In genomic region chr1:50702395-50702794, GRCh38 we compare ENCODE assay signal across 25 cellular contexts.
DNase-seq lines count a peak whose midpoint lies in the region; ATAC-seq, FAIRE-seq and TF ChIP-seq lines count a peak whose summit lies in the region.
"Had no signal": no experiment of that assay in that cellular context is flagged by ENCODE, and none has a peak within 500 bp of the region (broad histone marks: within the 10 kb centered on the region; RNA-seq: fewer than 3 reads in every experiment).

No MANE protein-coding gene starts in this region.

- no peak for ATAC-seq in natural killer cell treated with Interleukin-12 subunit alpha and Interleukin-12 subunit beta and Interleukin-15 and Interleukin-18, amount 100 ng/mL, for 72 hours
- ATAC-seq: body of pancreas; gastrocnemius medialis; stimulated activated memory B cell treated with anti-CD40 and anti-IgM and Interleukin-4, amounts not matched to agents 10 μg/mL and 1 μg/mL and 100 μg/mL, for 72 hours had no signal

- H3K36me3 ChIP-seq in HUES48 (ENCODE audit: control insufficient read depth, insufficient read depth, low read length) (no peaks in the 10 kb centered on the region), bronchial epithelial cell (ENCODE audit: control insufficient read depth, insufficient read depth, low read length) (no peaks in the 10 kb centered on the region), neural progenitor cell (no peaks in the 10 kb centered on the region)
- H3K36me3 ChIP-seq: gastrocnemius medialis, ovary, upper lobe of left lung had no signal

- H3K27me3 Mint-ChIP-seq in neural progenitor cell (ENCODE audit: insufficient read depth, low read depth) = no peaks in the 10 kb centered on the region
- no peaks in the 10 kb centered on the region for H3K27me3 Mint-ChIP-seq in natural killer cell treated with Interleukin-12 subunit alpha and Interleukin-12 subunit beta and Interleukin-15 and Interleukin-18, amount 100 ng/mL, for 72 hours
- H3K27me3 Mint-ChIP-seq: activated CD4-positive, alpha-beta memory T cell treated with anti-CD3 and anti-CD28 coated beads for 36 hours; CD4-positive, alpha-beta T cell; memory B cell; stimulated activated memory B cell treated with anti-CD40 and anti-IgM and Interleukin-4, amounts not matched to agents 10 μg/mL and 1 μg/mL and 100 μg/mL, for 72 hours had no signal

- TF ChIP-seq CTCF in bronchial epithelial cell (IDR thresholded peaks at IDR 0.05; ENCODE audit: insufficient read depth, low read length, severe bottlenecking) (no peak), neural progenitor cell (IDR thresholded peaks at IDR 0.05) (no peak)

- no peaks in the 10 kb centered on the region for H3K9me3 ChIP-seq in HUES48 (ENCODE audit: control insufficient read depth, insufficient read depth, low read length)
- H3K9me3 ChIP-seq in neural progenitor cell (ENCODE audit: low read depth) = no peaks in the 10 kb centered on the region
- H3K9me3 ChIP-seq: body of pancreas, gastrocnemius medialis, ovary, upper lobe of left lung had no signal

- H3K27me3 ChIP-seq in HUES48 (ENCODE audit: control insufficient read depth, insufficient read depth, low read length) = no peaks in the 10 kb centered on the region
- H3K27me3 ChIP-seq in bronchial epithelial cell (ENCODE audit: control insufficient read depth, insufficient read depth, low read length) = no peaks in the 10 kb centered on the region
- no peaks in the 10 kb centered on the region for H3K27me3 ChIP-seq in neural progenitor cell
- H3K27me3 ChIP-seq: body of pancreas, gastrocnemius medialis, ovary, upper lobe of left lung had no signal

- H3K4me3 ChIP-seq in HUES48 (ENCODE audit: low read depth, low read length) (no peak overlapping the region), bronchial epithelial cell (ENCODE audit: low read depth, low read length) (no peak overlapping the region), neural progenitor cell (no peak overlapping the region)
- H3K4me3 ChIP-seq: body of pancreas, gastrocnemius medialis, ovary, upper lobe of left lung had no signal

- no peaks in the 10 kb centered on the region for H3K9me3 Mint-ChIP-seq in neural progenitor cell
- H3K9me3 Mint-ChIP-seq in natural killer cell treated with Interleukin-12 subunit alpha and Interleukin-12 subunit beta and Interleukin-15 and Interleukin-18, amount 100 ng/mL, for 72 hours = no peaks in the 10 kb centered on the region
- H3K9me3 Mint-ChIP-seq: activated CD4-positive, alpha-beta memory T cell treated with anti-CD3 and anti-CD28 coated beads for 36 hours; activated naive CD4-positive, alpha-beta T cell treated with anti-CD3 and anti-CD28 coated beads for 36 hours; CD4-positive, alpha-beta T cell; immature natural killer cell; memory B cell; nephron progenitor cell; stimulated activated memory B cell treated with anti-CD40 and anti-IgM and Interleukin-4, amounts not matched to agents 10 μg/mL and 1 μg/mL and 100 μg/mL, for 72 hours had no signal

- peaks cover 85% of the 10 kb centered on the region for H3K4me1 ChIP-seq in HUES48 (ENCODE audit: control insufficient read depth, insufficient read depth, low read length)
- H3K4me1 ChIP-seq in neural progenitor cell = peaks cover 85% of the 10 kb centered on the region

- H3K79me2 ChIP-seq in neural progenitor cell (ENCODE audit: low read depth) = no peaks in the 10 kb centered on the region

- H3K27ac ChIP-seq in HUES48 (ENCODE audit: low read depth, low read length) (peak overlapping the region; percentile 95), neural progenitor cell (peak overlapping the region; percentile 82)
- H3K27ac ChIP-seq: body of pancreas, gastrocnemius medialis, ovary had no signal

- no peak overlapping the region; the same call in 1 of the 2 replicates for H3K9ac ChIP-seq in HUES48 (ENCODE audit: low read depth, low read length)
- no peak overlapping the region for H3K9ac ChIP-seq in neural progenitor cell

- peaks cover 60% of the 10 kb centered on the region for H3K4me1 Mint-ChIP-seq in neural progenitor cell
- peaks cover 2 to 7% of the 10 kb centered on the region in 2 donors for H3K4me1 Mint-ChIP-seq in natural killer cell treated with Interleukin-12 subunit alpha and Interleukin-12 subunit beta and Interleukin-15 and Interleukin-18, amount 100 ng/mL, for 72 hours (ENCODE audit: low read depth in 2 of 2)
- H3K4me1 Mint-ChIP-seq: memory B cell; stimulated activated memory B cell treated with anti-CD40 and anti-IgM and Interleukin-4, amounts not matched to agents 10 μg/mL and 1 μg/mL and 100 μg/mL, for 72 hours had no signal

- no peaks in the 10 kb centered on the region for H3K36me3 Mint-ChIP-seq in neural progenitor cell
- H3K36me3 Mint-ChIP-seq in natural killer cell treated with Interleukin-12 subunit alpha and Interleukin-12 subunit beta and Interleukin-15 and Interleukin-18, amount 100 ng/mL, for 72 hours = no peaks in the 10 kb centered on the region
- H3K36me3 Mint-ChIP-seq: activated CD4-positive, alpha-beta memory T cell treated with anti-CD3 and anti-CD28 coated beads for 36 hours; immature natural killer cell had no signal

- FAIRE-seq in bronchial epithelial cell (lab: Jason Lieb, UNC) = no peak
- no peak for FAIRE-seq in urothelium cell line (lab: Jason Lieb, UNC)

- H3F3A ChIP-seq in neural progenitor cell (ENCODE audit: low read depth) = peaks cover 36% of the 10 kb centered on the region

- DNase-seq in DMS79 (lab: John Stamatoyannopoulos, UW) (peak; percentile 38), bronchial epithelial cell (ENCODE audit: low read depth) (peak; percentile 8), neural progenitor cell (ENCODE audit: low spot score) (no peak), urothelium cell line (ENCODE audit: low spot score) (no peak), RPMI8226 (no peak)
- DNase-seq in natural killer cell treated with Interleukin-12 subunit alpha and Interleukin-12 subunit beta and Interleukin-15 and Interleukin-18, amount 100 ng/mL, for 72 hours (ENCODE audit: low spot score) = no peak
- DNase-seq: activated CD4-positive, alpha-beta memory T cell treated with anti-CD3 and anti-CD28 coated beads for 36 hours; activated CD4-positive, CD25-positive, alpha-beta regulatory T cell treated with anti-CD3 and anti-CD28 coated beads, Interleukin-2, amount 50 U/mL, for 72 hours; activated naive CD4-positive, alpha-beta T cell treated with anti-CD3 and anti-CD28 coated beads for 36 hours; body of pancreas; CD4-positive, alpha-beta T cell; EL; gastrocnemius medialis; H7; immature natural killer cell; MM.1S; NCI-H446 treated with DMSO at 0.1 percent for 48 hours; nephron progenitor cell; ovary; retina; T-helper 1 cell; upper lobe of left lung had no signal

- H4K20me1 ChIP-seq in neural progenitor cell (ENCODE audit: low read depth) = no peaks in the 10 kb centered on the region

- H2AFZ ChIP-seq in neural progenitor cell (replicated peaks) = no peak overlapping the region

- no peak overlapping the region for H3K4me3 Mint-ChIP-seq in neural progenitor cell
- no peak overlapping the region for H3K4me3 Mint-ChIP-seq in natural killer cell treated with Interleukin-12 subunit alpha and Interleukin-12 subunit beta and Interleukin-15 and Interleukin-18, amount 100 ng/mL, for 72 hours
- H3K4me3 Mint-ChIP-seq: activated CD4-positive, alpha-beta memory T cell treated with anti-CD3 and anti-CD28 coated beads for 36 hours; activated naive CD4-positive, alpha-beta T cell treated with anti-CD3 and anti-CD28 coated beads for 36 hours; CD4-positive, alpha-beta T cell; immature natural killer cell; memory B cell; nephron progenitor cell; stimulated activated memory B cell treated with anti-CD40 and anti-IgM and Interleukin-4, amounts not matched to agents 10 μg/mL and 1 μg/mL and 100 μg/mL, for 72 hours had no signal

- H3K27ac Mint-ChIP-seq in neural progenitor cell = no peak overlapping the region
- H3K27ac Mint-ChIP-seq in natural killer cell treated with Interleukin-12 subunit alpha and Interleukin-12 subunit beta and Interleukin-15 and Interleukin-18, amount 100 ng/mL, for 72 hours = no peak overlapping the region
- H3K27ac Mint-ChIP-seq: activated CD4-positive, alpha-beta memory T cell treated with anti-CD3 and anti-CD28 coated beads for 36 hours; activated naive CD4-positive, alpha-beta T cell treated with anti-CD3 and anti-CD28 coated beads for 36 hours; CD4-positive, alpha-beta T cell; immature natural killer cell; memory B cell; stimulated activated memory B cell treated with anti-CD40 and anti-IgM and Interleukin-4, amounts not matched to agents 10 μg/mL and 1 μg/mL and 100 μg/mL, for 72 hours had no signal

- peak overlapping the region; percentile 85 for H3K4me2 ChIP-seq in neural progenitor cell

Comparison
In these comparisons a context has a peak if more than half of its experiments do, and no peak if none do; other contexts are left out.
1. DNase-seq: peak in DMS79 (single experiment) and bronchial epithelial cell (single experiment); none in neural progenitor cell (single experiment), urothelium cell line (single experiment), RPMI8226 (single experiment) and natural killer cell treated with Interleukin-12 subunit alpha and Interleukin-12 subunit beta and Interleukin-15 and Interleukin-18, amount 100 ng/mL, for 72 hours (single experiment).